8 cellular contexts compared by ENCODE assay signal in the genomic region with DNA sequence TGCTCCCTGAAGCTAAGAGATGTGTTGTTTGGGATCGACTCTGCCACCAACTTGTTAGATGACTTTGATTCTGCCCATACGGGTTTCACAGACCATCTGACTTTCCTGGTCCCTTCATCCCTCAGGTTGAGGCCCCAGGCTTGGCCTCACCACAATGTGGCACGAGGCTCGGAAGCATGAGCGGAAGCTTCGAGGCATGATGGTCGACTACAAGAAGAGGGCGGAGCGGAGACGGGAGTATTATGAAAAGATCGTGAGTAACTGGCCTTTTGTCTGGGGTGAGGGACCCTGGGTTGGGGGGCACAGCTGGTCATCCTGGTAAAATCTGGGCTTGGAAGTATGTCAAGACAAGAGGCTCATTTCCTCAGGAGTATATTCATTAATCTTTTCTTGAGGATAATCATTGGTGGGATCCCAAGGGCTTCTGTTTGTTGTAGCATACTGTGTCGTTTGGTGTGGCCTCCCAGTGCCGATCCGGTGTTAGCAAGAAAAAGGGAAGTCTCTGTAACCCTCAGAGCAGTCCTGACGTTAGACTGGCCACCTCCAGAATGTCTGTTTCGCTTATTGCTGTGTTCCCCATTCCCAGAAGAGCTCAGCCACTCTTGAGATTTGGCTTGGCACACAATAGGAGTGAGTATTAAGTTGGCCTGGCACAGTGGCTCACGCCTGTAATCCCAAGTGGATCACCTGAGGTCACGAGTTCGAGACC. TPM values are rescaled to one million over a fixed set of nuclear protein-coding genes. Genes with fewer than 3 reads are reported as not detected.
DNase-seq lines count a peak whose midpoint lies in the region; ATAC-seq and TF ChIP-seq lines count a peak whose summit lies in the region.

No MANE protein-coding gene starts in this region.

- no peaks in the 10 kb centered on the region for H3K27me3 Mint-ChIP-seq in CD4-positive, alpha-beta T cell

- no peak for TF ChIP-seq CTCF in CD4-positive, alpha-beta T cell (IDR thresholded peaks at IDR 0.05)
- no peak for TF ChIP-seq CTCF in NB4 (IDR thresholded peaks at IDR 0.05; ENCODE audit: low read depth, low read length)
- no peak for TF ChIP-seq CTCF in colonic mucosa (IDR thresholded peaks at IDR 0.05)

- H3K27me3 ChIP-seq in CD4-positive, alpha-beta T cell (ENCODE audit: control insufficient read depth, insufficient read depth, low read length): no peaks in the 10 kb centered on the region
- H3K27me3 ChIP-seq in colonic mucosa: no peaks in the 10 kb centered on the region
- no peaks in the 10 kb centered on the region for H3K27me3 ChIP-seq in neuron (ENCODE audit: insufficient read depth, low read length)

- peaks cover 14% of the 10 kb centered on the region for H3K4me1 ChIP-seq in colonic mucosa
- H3K4me1 ChIP-seq in neuron (ENCODE audit: insufficient read depth, low read length): peaks cover 11% of the 10 kb centered on the region

- peaks cover 72% of the 10 kb centered on the region for H3K36me3 Mint-ChIP-seq in CD4-positive, alpha-beta T cell (ENCODE audit: low read depth)

- H3K27ac ChIP-seq in CD4-positive, alpha-beta T cell (ENCODE audit: low read depth, low read length): no peak overlapping the region
- H3K27ac ChIP-seq in colonic mucosa: no peak overlapping the region

- H3K9me3 ChIP-seq in CD4-positive, alpha-beta T cell (ENCODE audit: control insufficient read depth, low read length): no peaks in the 10 kb centered on the region
- H3K9me3 ChIP-seq in colonic mucosa: no peaks in the 10 kb centered on the region
- no peaks in the 10 kb centered on the region for H3K9me3 ChIP-seq in neuron (ENCODE audit: low read length)

- POLR2A ChIA-PET in CD4-positive, alpha-beta T cell (lab: Charles Lee): interaction anchor here (1.0 to 3.3 kb wide), 9 partner anchors 20 to 150 kb away, joined by 3 to 24 read pairs (median 5); partner anchors contain the start of genes BLOC1S3, GEMIN7, RELB and TOMM40

- no peak for TF ChIP-seq POLR2A in NB4 (IDR thresholded peaks at IDR 0.05; ENCODE audit: extremely low read depth, insufficient read length)

- peak overlapping the region; percentile 38 to 90 for H3K9ac ChIP-seq in colonic mucosa (ENCODE audit: low read depth in 2 of 2, low read length in 2 of 2)

- intact Hi-C loops in CD4-positive, alpha-beta T cell (cut with DNase I, micrococcal nuclease): no loop called here
- intact Hi-C loops in colonic mucosa (cut with DNase I): no loop called here
- intact Hi-C loops in posterior vena cava (cut with DNase I): no loop called here

- CTCF ChIA-PET in CD4-positive, alpha-beta T cell (lab: Charles Lee): interaction anchor here (0.6 to 2.5 kb wide), 3 partner anchors 20 to 196 kb away, joined by 3 to 14 read pairs (median 3); no protein-coding TSS in a partner anchor

- no peak for DNase-seq in CD4-positive, alpha-beta T cell
- peak; percentile 28 for DNase-seq in NB4 (ENCODE audit: low read depth)
- no peak for DNase-seq in colonic mucosa
- no peak for DNase-seq in posterior vena cava (ENCODE audit: low spot score)
- no peak for DNase-seq in iPS-NIHi11 (ENCODE audit: low spot score)
- DNase-seq in stimulated activated CD4-positive, alpha-beta T cell treated with anti-CD3 and anti-CD28 coated beads, Interleukin-2, amount 100 ng/mL, for 24 hours: no peak

- H3K4me3 Mint-ChIP-seq in CD4-positive, alpha-beta T cell: peak overlapping the region; percentile 99

- H3K27ac Mint-ChIP-seq in CD4-positive, alpha-beta T cell: peak overlapping the region; percentile 96

- H2AFZ ChIP-seq in neuron (ENCODE audit: low read depth, low read length): no peak overlapping the region

- peak overlapping the region; percentile 75 for H3K4me3 ChIP-seq in NB4 (ENCODE audit: low read depth, low read length)
- H3K4me3 ChIP-seq in colonic mucosa: peak overlapping the region; percentile 94
- H3K4me3 ChIP-seq in neuron (ENCODE audit: low read length): peak overlapping the region; percentile 100

- H3K9me3 Mint-ChIP-seq in CD4-positive, alpha-beta T cell: no peaks in the 10 kb centered on the region

- ATAC-seq in CD4-positive, alpha-beta T cell (ENCODE audit: poor library complexity): no peak
- ATAC-seq in GM21619 (IDR thresholded peaks at IDR 0.05; ENCODE audit: unreplicated experiment): no peak

- H3K36me3 ChIP-seq in colonic mucosa (peaks cover 5% of the 10 kb centered on the region), neuron (ENCODE audit: insufficient read depth, low read length) (peaks cover 40% of the 10 kb centered on the region)

- peaks cover 40% of the 10 kb centered on the region for H3K4me1 Mint-ChIP-seq in CD4-positive, alpha-beta T cell (ENCODE audit: low read depth)

RNA-seq across cellular contexts. Expression of gene CLASRP, which starts 1.4 kb away (rescaled TPM):
- total RNA-seq in CD4-positive, alpha-beta T cell: 100 to 1,000 TPM; 152 to 154 TPM
- total RNA-seq in colonic mucosa (10 to 100 TPM; 53.5 to 82.6 TPM), posterior vena cava (10 to 100 TPM; 48.6 to 58.5 TPM)

RNA-seq across cellular contexts. Expression of gene ZNF296, which starts 36.1 kb away (rescaled TPM):
- 1 to 10 TPM; 2.0 to 2.4 TPM for total RNA-seq in CD4-positive, alpha-beta T cell
- total RNA-seq in colonic mucosa: 1 to 10 TPM; 3.4 to 7.0 TPM
- under 1 TPM; 0.42 to 0.48 TPM for total RNA-seq in posterior vena cava

RNA-seq across cellular contexts. Expression of gene GEMIN7, which starts 38.8 kb away (rescaled TPM):
- total RNA-seq in CD4-positive, alpha-beta T cell: 1 to 10 TPM; 4.0 to 4.8 TPM
- total RNA-seq in colonic mucosa: 10 to 100 TPM; 22.4 to 37.5 TPM
- 10 to 100 TPM; 11.2 to 14.7 TPM for total RNA-seq in posterior vena cava

RNA-seq across cellular contexts. Expression of gene RELB, which starts 38.9 kb away (rescaled TPM):
- 10 to 100 TPM; 91.6 to 92.5 TPM for total RNA-seq in CD4-positive, alpha-beta T cell
- 10 to 100 TPM; 17.1 to 42.4 TPM for total RNA-seq in colonic mucosa
- 10 to 100 TPM; 14.3 to 22.7 TPM for total RNA-seq in posterior vena cava

RNA-seq across cellular contexts. Expression of gene PPP1R37, which starts 52.8 kb away (rescaled TPM):
- 10 to 100 TPM; 17.2 to 19.6 TPM for total RNA-seq in CD4-positive, alpha-beta T cell
- total RNA-seq in colonic mucosa (10 to 100 TPM; 28.2 to 46.9 TPM), posterior vena cava (10 to 100 TPM; 15.2 to 16.2 TPM)
